Comparison of ENCODE assay signal across 13 cellular contexts in genomic region chr22:39041908-39042307, GRCh38. TPM values are rescaled to one million over a fixed set of nuclear protein-coding genes. Genes with fewer than 3 reads are reported as not detected.
A peak's percentile ranks its signal among the peaks of the same experiment; 100 is the strongest.
DNase-seq lines count a peak whose midpoint lies in the region; ATAC-seq, FAIRE-seq and TF ChIP-seq lines count a peak whose summit lies in the region.
"Had no signal": no experiment of that assay in that cellular context is flagged by ENCODE, and none has a peak within 500 bp of the region (broad histone marks: within the 10 kb centered on the region; RNA-seq: fewer than 3 reads in every experiment).

No MANE protein-coding gene starts in this region.

- H4K8ac ChIP-seq in neuronal stem cell (ENCODE audit: low read depth, low read length), result no peak overlapping the region

- H3K9me3 ChIP-seq in Caco-2 (no peaks in the 10 kb centered on the region), astrocyte (ENCODE audit: insufficient read depth, low read depth, low read length) (no peaks in the 10 kb centered on the region), neuronal stem cell (replicated peaks in 1 of 2; ENCODE audit: control insufficient read depth in 2 of 2, insufficient read depth in 1 of 2, low read depth in 1 of 2, low read length in 2 of 2) (no peaks in the 10 kb centered on the region)

- H2BK15ac ChIP-seq in neuronal stem cell (ENCODE audit: low read length), result peak overlapping the region; percentile 67

- peak overlapping the region; percentile 81 for H2AK5ac ChIP-seq in neuronal stem cell (ENCODE audit: low read depth, low read length)

- no peaks in the 10 kb centered on the region for H3K79me1 ChIP-seq in neuronal stem cell (ENCODE audit: low read depth, low read length)

- H2BK12ac ChIP-seq in neuronal stem cell (ENCODE audit: low read length), result peak overlapping the region; percentile 97

- H3K18ac ChIP-seq in neuronal stem cell (ENCODE audit: low read length), result peak overlapping the region; percentile 92

- H3K4me3 ChIP-seq in Caco-2 (ENCODE audit: low read depth, low read length), result no peak overlapping the region
- no peak overlapping the region for H3K4me3 ChIP-seq in astrocyte (ENCODE audit: insufficient read depth, low read depth, low read length)
- H3K4me3 ChIP-seq in neuronal stem cell (ENCODE audit: low read length in 2 of 2), result no peak overlapping the region
- H3K4me3 ChIP-seq: lung had no signal

- FAIRE-seq in astrocyte (lab: Jason Lieb, UNC) (no peak), D721Med (lab: Jason Lieb, UNC) (no peak)

- no peaks in the 10 kb centered on the region for H4K20me1 ChIP-seq in astrocyte (ENCODE audit: insufficient read depth, low read length)

- no peaks in the 10 kb centered on the region for H3K27me3 Mint-ChIP-seq in Caco-2 (ENCODE audit: insufficient read depth, unreplicated experiment)
- peaks cover 3% of the 10 kb centered on the region for H3K27me3 Mint-ChIP-seq in HFFc6 (ENCODE audit: insufficient read depth)
- H3K27me3 Mint-ChIP-seq in astrocyte (ENCODE audit: low read depth, unreplicated experiment), result peaks cover 2% of the 10 kb centered on the region

- POLR2A ChIA-PET in Caco-2 (lab: Charles Lee), result no interaction called here

- no peak for ATAC-seq in GM18870 (IDR thresholded peaks at IDR 0.05; ENCODE audit: unreplicated experiment)
- ATAC-seq: right cardiac atrium had no signal

- H3K27me3 ChIP-seq in Caco-2 (replicated peaks; ENCODE audit: control insufficient read depth, insufficient read depth, low read length) (no peaks in the 10 kb centered on the region), astrocyte (ENCODE audit: insufficient read depth, low read length) (no peaks in the 10 kb centered on the region), neuronal stem cell (ENCODE audit: control insufficient read depth in 3 of 3, insufficient read depth in 3 of 3, low read depth in 1 of 3, low read length in 3 of 3) (no peaks in the 10 kb centered on the region)
- H3K27me3 ChIP-seq: dorsolateral prefrontal cortex had no signal

- WGBS in neuronal stem cell (ENCODE audit: extremely low coverage in 2 of 2, insufficient read length in 2 of 2, insufficient replicate concordance in 1 of 2), 2 donors, result no CpG with 5 or more reads among the region's 7 CpGs

- no peak overlapping the region for H2BK5ac ChIP-seq in neuronal stem cell (ENCODE audit: low read length)

- H3K4me2 ChIP-seq in astrocyte (ENCODE audit: low read length) (no peak overlapping the region), neuronal stem cell (ENCODE audit: insufficient read depth, low read length, poor library complexity, severe bottlenecking) (no peak overlapping the region)

- H3K9ac ChIP-seq in astrocyte (ENCODE audit: low read length) (no peak overlapping the region), neuronal stem cell (ENCODE audit: low read depth, low read length, poor library complexity) (no peak overlapping the region)

- no peak overlapping the region for H3K23ac ChIP-seq in neuronal stem cell (ENCODE audit: low read depth, low read length, poor library complexity)

- no peak for DNase-seq in Caco-2
- no peak for DNase-seq in HFFc6
- no peak for DNase-seq in astrocyte (ENCODE audit: low read depth)
- DNase-seq in neuronal stem cell (ENCODE audit: low spot score), result no peak
- no peak for DNase-seq in D721Med (ENCODE audit: insufficient read length, low spot score)
- DNase-seq in pons (ENCODE audit: low spot score), result no peak
- DNase-seq: DMS79, dorsolateral prefrontal cortex, NCI-H187 treated with DMSO at 0.1 percent for 48 hours, right cardiac atrium had no signal

- no peak overlapping the region for H3K27ac ChIP-seq in astrocyte (ENCODE audit: low read depth, low read length)
- H3K27ac ChIP-seq in neuronal stem cell (replicated peaks; ENCODE audit: low read length), result no peak overlapping the region

- H3K9me3 Mint-ChIP-seq in Caco-2 (ENCODE audit: unreplicated experiment), result no peaks in the 10 kb centered on the region
- H3K9me3 Mint-ChIP-seq in HFFc6, result no peaks in the 10 kb centered on the region
- H3K9me3 Mint-ChIP-seq in astrocyte (ENCODE audit: unreplicated experiment), result no peaks in the 10 kb centered on the region

- H3K4ac ChIP-seq in neuronal stem cell (ENCODE audit: low read length), result no peak overlapping the region

- H4K91ac ChIP-seq in neuronal stem cell (ENCODE audit: low read depth, low read length, poor library complexity), result no peak overlapping the region

- intact Hi-C loops in Caco-2 (cut with micrococcal nuclease; ENCODE audit: unreplicated experiment), result loop anchor here (10.0 kb wide), 1 partner anchor 73 kb away; no protein-coding TSS in a partner anchor

- H3K4me1 Mint-ChIP-seq in Caco-2 (ENCODE audit: low read depth, unreplicated experiment) (peaks cover 16% of the 10 kb centered on the region), HFFc6 (ENCODE audit: low read depth) (peaks cover 11% of the 10 kb centered on the region; the same call in 1 of the 2 replicates), astrocyte (ENCODE audit: low read depth, unreplicated experiment) (peaks cover 9% of the 10 kb centered on the region)

- TSS peak; percentile 82 for BruUV-seq in Caco-2 (replicated peaks; lab: Mats Ljungman, UMichigan)

- H3K4me3 Mint-ChIP-seq in Caco-2 (ENCODE audit: unreplicated experiment) (no peak overlapping the region), HFFc6 (peak overlapping the region; percentile 26; the same call in 1 of the 2 replicates), astrocyte (ENCODE audit: unreplicated experiment) (peak overlapping the region; percentile 89)

- CTCF ChIA-PET in Caco-2 (lab: Charles Lee), result no interaction called here

- H3K14ac ChIP-seq in neuronal stem cell (ENCODE audit: low read length), result no peak overlapping the region

- H3K36me3 ChIP-seq in Caco-2 (ENCODE audit: control insufficient read depth, insufficient read depth, low read length), result no peaks in the 10 kb centered on the region
- H3K36me3 ChIP-seq in astrocyte (ENCODE audit: insufficient read depth, low read length), result no peaks in the 10 kb centered on the region
- peaks cover 0 to 4% of the 10 kb centered on the region in 2 donors for H3K36me3 ChIP-seq in neuronal stem cell (replicated peaks in 1 of 2; ENCODE audit: control insufficient read depth in 2 of 2, insufficient read depth in 2 of 2, low read length in 2 of 2)

- H2BK120ac ChIP-seq in neuronal stem cell (ENCODE audit: low read depth, low read length), result no peak overlapping the region

- H3K36me3 Mint-ChIP-seq in Caco-2 (ENCODE audit: insufficient read depth, unreplicated experiment), result peaks cover 19% of the 10 kb centered on the region
- no peaks in the 10 kb centered on the region; the same call in 1 of the 2 replicates for H3K36me3 Mint-ChIP-seq in HFFc6 (ENCODE audit: low read depth)
- peaks cover 14% of the 10 kb centered on the region for H3K36me3 Mint-ChIP-seq in astrocyte (ENCODE audit: low read depth, unreplicated experiment)

- H3K27ac Mint-ChIP-seq in Caco-2 (ENCODE audit: unreplicated experiment), result no peak overlapping the region
- no peak overlapping the region for H3K27ac Mint-ChIP-seq in HFFc6
- no peak overlapping the region for H3K27ac Mint-ChIP-seq in astrocyte (ENCODE audit: unreplicated experiment)

- H3K4me1 ChIP-seq in Caco-2, result peaks cover 9% of the 10 kb centered on the region
- peaks cover 6% of the 10 kb centered on the region for H3K4me1 ChIP-seq in astrocyte (ENCODE audit: insufficient read depth, low read length)
- peaks cover 7 to 16% of the 10 kb centered on the region in 2 donors for H3K4me1 ChIP-seq in neuronal stem cell (ENCODE audit: control insufficient read depth in 2 of 2, insufficient read depth in 1 of 2, low read depth in 1 of 2, low read length in 2 of 2)

- H2AFZ ChIP-seq in astrocyte (ENCODE audit: low read depth, low read length) (no peak overlapping the region), neuronal stem cell (ENCODE audit: low read length) (no peak overlapping the region)

- peaks cover 4% of the 10 kb centered on the region for H3K79me2 ChIP-seq in astrocyte (ENCODE audit: insufficient read depth, low read length)

- TF ChIP-seq CTCF in Caco-2 (IDR thresholded peaks at IDR 0.05; ENCODE audit: insufficient read depth in 1 of 2, low read depth in 1 of 2, low read length in 1 of 2, severe bottlenecking in 1 of 2, unreplicated experiment in 1 of 2) (no peak), HFFc6 (IDR thresholded peaks at IDR 0.05) (no peak), astrocyte (IDR thresholded peaks at IDR 0.05; ENCODE audit: insufficient read depth, low read depth, low read length) (no peak), D721Med (IDR thresholded peaks at IDR 0.05; ENCODE audit: insufficient read depth, missing control alignments) (no peak)

RNA-seq across cellular contexts. Expression of gene APOBEC3F, which starts 1.2 kb away (rescaled TPM):
- total RNA-seq in Caco-2 (2022), result 7.8 and 9.1 TPM in 2 replicates
- 10 to 100 TPM in 1 of 6 experiments, 1 to 10 TPM in 5; 6.5 to 12.1 (median 9.0) TPM for total RNA-seq in HFFc6 (2021; fragmentation: NEBNext Ultra II Directional; extraction: Animal tissue kit (Norgen Biotek cat#: 25700))
- 10.4 and 11.0 TPM in 2 replicates for total RNA-seq in astrocyte
- polyA plus RNA-seq in neuronal stem cell (2013, experiment 1 of 2), result 3.5 TPM
- 3.9 TPM for polyA plus RNA-seq in neuronal stem cell (2013, experiment 2 of 2)

RNA-seq across cellular contexts. Expression of gene APOBEC3D, which starts 21.0 kb away (rescaled TPM):
- total RNA-seq in Caco-2 (2022), result 0.19 and 0.39 TPM in 2 replicates
- total RNA-seq in HFFc6 (2021; fragmentation: NEBNext Ultra II Directional; extraction: Animal tissue kit (Norgen Biotek cat#: 25700)), result under 1 TPM; 0.51 to 0.83 (median 0.58) TPM
- total RNA-seq in astrocyte, result 0.93 and 1.5 TPM in 2 replicates
- polyA plus RNA-seq in neuronal stem cell (2013, experiment 1 of 2), result 1.2 TPM
- 1.2 TPM for polyA plus RNA-seq in neuronal stem cell (2013, experiment 2 of 2)

RNA-seq across cellular contexts. Expression of gene APOBEC3C, which starts 27.9 kb away (rescaled TPM):
- total RNA-seq in Caco-2 (2022), result 24.2 and 25.1 TPM in 2 replicates
- 10 to 100 TPM; 43.9 to 93.9 (median 83.5) TPM for total RNA-seq in HFFc6 (2021; fragmentation: NEBNext Ultra II Directional; extraction: Animal tissue kit (Norgen Biotek cat#: 25700))
- 32.5 and 37.0 TPM in 2 replicates for total RNA-seq in astrocyte
- polyA plus RNA-seq in neuronal stem cell (2013, experiment 1 of 2), result 18.7 TPM
- polyA plus RNA-seq in neuronal stem cell (2013, experiment 2 of 2), result 20.6 TPM

RNA-seq across cellular contexts. Expression of gene APOBEC3G, which starts 35.2 kb away (rescaled TPM):
- total RNA-seq in Caco-2 (2022) (0.73 and 1.0 TPM in 2 replicates), astrocyte (2.4 and 2.7 TPM in 2 replicates)
- 1 to 10 TPM; 1.9 to 7.0 (median 5.9) TPM for total RNA-seq in HFFc6 (2021; fragmentation: NEBNext Ultra II Directional; extraction: Animal tissue kit (Norgen Biotek cat#: 25700))
- polyA plus RNA-seq in neuronal stem cell (2013, experiment 1 of 2), result 1.1 TPM
- polyA plus RNA-seq in neuronal stem cell (2013, experiment 2 of 2), result 0.79 TPM

RNA-seq across cellular contexts. Expression of gene APOBEC3H, which starts 55.1 kb away (rescaled TPM):
- total RNA-seq in Caco-2 (2022) (not detected in 2 replicates), astrocyte (0.30 and 0.48 TPM in 2 replicates)
- total RNA-seq in HFFc6 (2021; fragmentation: NEBNext Ultra II Directional; extraction: Animal tissue kit (Norgen Biotek cat#: 25700)), result under 1 TPM in 2 of 6 experiments, not detected in 4; 0.33 to 0.37 TPM
- polyA plus RNA-seq in neuronal stem cell (2013, experiment 1 of 2), result 2.4 TPM
- polyA plus RNA-seq in neuronal stem cell (2013, experiment 2 of 2), result 2.0 TPM
- total RNA-seq: glomerular endothelial cell, lung had no signal
